22 cellular contexts compared by ENCODE assay signal in the genomic region with DNA sequence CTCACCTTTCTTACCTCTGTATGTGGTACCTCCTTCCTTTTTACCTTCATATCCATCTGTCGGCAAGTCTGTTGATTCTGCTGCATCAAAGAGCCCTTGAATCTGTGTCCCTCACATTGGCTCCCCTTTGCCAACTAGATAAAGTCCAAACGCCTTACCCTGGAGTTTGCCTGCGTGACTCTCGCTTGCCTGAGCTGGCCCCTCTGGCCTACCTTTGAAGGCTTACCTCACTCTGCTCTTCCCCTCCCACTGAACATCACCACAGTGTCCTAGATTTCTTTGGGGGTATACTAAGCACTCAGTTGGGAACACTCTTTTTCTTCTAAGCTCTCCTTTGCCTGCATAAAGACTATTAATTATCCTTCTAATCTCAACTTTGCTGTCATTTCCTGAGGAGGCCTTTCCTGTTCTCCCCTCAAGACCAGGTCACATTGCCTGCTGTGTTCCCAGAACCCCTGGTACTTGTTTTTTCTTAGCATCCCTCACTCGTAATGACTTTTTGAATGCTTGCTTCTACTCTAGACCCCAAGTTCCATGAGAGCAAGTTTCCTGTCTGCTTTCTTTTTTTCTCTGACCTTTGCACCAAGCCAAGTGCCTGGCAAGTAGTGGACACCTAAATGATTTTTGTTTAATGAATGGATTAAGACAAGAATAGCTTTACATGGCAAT.
DNase-seq lines count a peak whose midpoint lies in the region; ATAC-seq and TF ChIP-seq lines count a peak whose summit lies in the region.
"Had no signal": no experiment of that assay in that cellular context is flagged by ENCODE, and none has a peak within 500 bp of the region (broad histone marks: within the 10 kb centered on the region; RNA-seq: fewer than 3 reads in every experiment).

No MANE protein-coding gene starts in this region.

- H3K9ac ChIP-seq in neural progenitor cell, result no peak overlapping the region
- H3K9ac ChIP-seq in smooth muscle cell (ENCODE audit: low read depth), result no peak overlapping the region
- H3K9ac ChIP-seq: BLaER1 treated with 17β-estradiol and CSF1 and Interleukin-3, amounts not matched to agents 10 nM and 100 nM had no signal

- H3K27me3 ChIP-seq in gastroesophageal sphincter (no peaks in the 10 kb centered on the region), neural progenitor cell (no peaks in the 10 kb centered on the region), smooth muscle cell (ENCODE audit: low read depth) (no peaks in the 10 kb centered on the region)
- H3K27me3 ChIP-seq: BLaER1 treated with 17β-estradiol and CSF1 and Interleukin-3, amounts not matched to agents 10 nM and 100 nM; body of pancreas; dorsolateral prefrontal cortex; SJCRH30; tibial nerve had no signal

- TF ChIP-seq EP300 in gastroesophageal sphincter (IDR thresholded peaks at IDR 0.05), result no peak

- no peak for TF ChIP-seq POLR2A in gastroesophageal sphincter (IDR thresholded peaks at IDR 0.05)

- intact Hi-C loops in activated CD4-positive, alpha-beta T cell treated with anti-CD3 and anti-CD28 coated beads for 36 hours (cut with DNase I, micrococcal nuclease), result no loop called here

- no peaks in the 10 kb centered on the region for H3F3A ChIP-seq in neural progenitor cell (ENCODE audit: low read depth)
- H3F3A ChIP-seq in smooth muscle cell (ENCODE audit: low read depth), result no peaks in the 10 kb centered on the region

- H3K79me2 ChIP-seq in neural progenitor cell (ENCODE audit: low read depth), result no peaks in the 10 kb centered on the region
- no peaks in the 10 kb centered on the region for H3K79me2 ChIP-seq in smooth muscle cell (ENCODE audit: low read depth)

- H3K27ac ChIP-seq in gastroesophageal sphincter (peak overlapping the region in 3 of 4 donors; percentile 2 to 48 (median 25)), neural progenitor cell (no peak overlapping the region), smooth muscle cell (ENCODE audit: low read depth) (no peak overlapping the region)
- H3K27ac ChIP-seq: A549; BLaER1 treated with 17β-estradiol and CSF1 and Interleukin-3, amounts not matched to agents 10 nM and 100 nM; body of pancreas; dorsolateral prefrontal cortex; SJCRH30; tibial nerve had no signal

- H3K36me3 ChIP-seq in gastroesophageal sphincter, result peaks cover 1 to 49% of the 10 kb centered on the region in 2 donors
- no peaks in the 10 kb centered on the region for H3K36me3 ChIP-seq in neural progenitor cell
- H3K36me3 ChIP-seq in smooth muscle cell (ENCODE audit: low read depth), result peaks cover 2% of the 10 kb centered on the region

- CTCF ChIA-PET in activated CD4-positive, alpha-beta T cell treated with anti-CD3 and anti-CD28 coated beads for 36 hours (lab: Charles Lee), result no interaction called here
- CTCF ChIA-PET in WTC11 (lab: Charles Lee), result no interaction called here

- H3K4me3 ChIP-seq in gastroesophageal sphincter (no peak overlapping the region), neural progenitor cell (no peak overlapping the region), smooth muscle cell (no peak overlapping the region)
- H3K4me3 ChIP-seq: A549; BLaER1 treated with 17β-estradiol and CSF1 and Interleukin-3, amounts not matched to agents 10 nM and 100 nM; body of pancreas; dorsolateral prefrontal cortex; SJCRH30; tibial nerve had no signal

- peaks cover 9 to 64% (median 13%) of the 10 kb centered on the region in 3 donors for H3K4me1 ChIP-seq in gastroesophageal sphincter
- H3K4me1 ChIP-seq in neural progenitor cell, result peaks cover 6% of the 10 kb centered on the region
- no peaks in the 10 kb centered on the region for H3K4me1 ChIP-seq in smooth muscle cell (ENCODE audit: low read depth)
- H3K4me1 ChIP-seq: body of pancreas had no signal

- H3K4me3 Mint-ChIP-seq in activated CD4-positive, alpha-beta T cell treated with anti-CD3 and anti-CD28 coated beads for 36 hours, result no peak overlapping the region
- H3K4me3 Mint-ChIP-seq in WTC11 (no peak overlapping the region), osteocyte (ENCODE audit: unreplicated experiment) (no peak overlapping the region), neural progenitor cell (no peak overlapping the region)
- H3K4me3 Mint-ChIP-seq: naive thymus-derived CD8-positive, alpha-beta T cell; T-helper 17 cell had no signal

- H3K27ac Mint-ChIP-seq in activated CD4-positive, alpha-beta T cell treated with anti-CD3 and anti-CD28 coated beads for 36 hours, result peak overlapping the region; percentile 29
- H3K27ac Mint-ChIP-seq in WTC11 (peak overlapping the region; percentile 32), osteocyte (ENCODE audit: unreplicated experiment) (peak overlapping the region; percentile 29), neural progenitor cell (no peak overlapping the region)
- H3K27ac Mint-ChIP-seq: T-helper 17 cell had no signal

- DNase-seq in activated CD4-positive, alpha-beta T cell treated with anti-CD3 and anti-CD28 coated beads for 36 hours, result no peak
- no peak for DNase-seq in activated CD4-positive, alpha-beta T cell treated with anti-CD3 and anti-CD28 coated beads for 48 hours
- no peak for DNase-seq in WTC11 (ENCODE audit: low spot score)
- DNase-seq in osteocyte (ENCODE audit: extremely low spot score, unreplicated experiment), result no peak
- DNase-seq in neural progenitor cell (ENCODE audit: low spot score), result no peak
- DNase-seq in smooth muscle cell (lab: John Stamatoyannopoulos, UW; ENCODE audit: unreplicated experiment), result no peak
- no peak for DNase-seq in HPDE6-E6E7 (ENCODE audit: extremely low spot score)
- DNase-seq: activated CD4-positive, CD25-positive, alpha-beta regulatory T cell treated with anti-CD3 and anti-CD28 coated beads, Interleukin-2, amount 50 U/mL, for 72 hours; activated naive CD4-positive, alpha-beta T cell treated with Interleukin-2 at 50 U/mL for 16 hours; body of pancreas; dorsolateral prefrontal cortex; Karpas-422; mammary epithelial cell; naive thymus-derived CD8-positive, alpha-beta T cell; NCI-H1092 treated with DMSO at 0.1 percent for 48 hours; NCI-H510A treated with DMSO at 0.1 percent for 48 hours; SJCRH30; T-helper 17 cell had no signal

- no peak overlapping the region for H3K4me2 ChIP-seq in neural progenitor cell
- no peak overlapping the region for H3K4me2 ChIP-seq in smooth muscle cell
- H3K4me2 ChIP-seq: A549; BLaER1 treated with 17β-estradiol and CSF1 and Interleukin-3, amounts not matched to agents 10 nM and 100 nM had no signal

- no peak for TF ChIP-seq CTCF in WTC11 (IDR thresholded peaks at IDR 0.05)
- TF ChIP-seq CTCF in gastroesophageal sphincter (IDR thresholded peaks at IDR 0.05), result no peak
- TF ChIP-seq CTCF in osteocyte (IDR thresholded peaks at IDR 0.05), result no peak
- no peak for TF ChIP-seq CTCF in neural progenitor cell (IDR thresholded peaks at IDR 0.05)
- TF ChIP-seq CTCF in smooth muscle cell (IDR thresholded peaks at IDR 0.05; ENCODE audit: borderline replicate concordance, insufficient read depth, poor library complexity, severe bottlenecking), result no peak

- no peaks in the 10 kb centered on the region for H3K4me1 Mint-ChIP-seq in activated CD4-positive, alpha-beta T cell treated with anti-CD3 and anti-CD28 coated beads for 36 hours
- H3K4me1 Mint-ChIP-seq in WTC11, result no peaks in the 10 kb centered on the region
- H3K4me1 Mint-ChIP-seq in osteocyte (ENCODE audit: unreplicated experiment), result peaks cover 30% of the 10 kb centered on the region
- H3K4me1 Mint-ChIP-seq in neural progenitor cell, result peaks cover 13% of the 10 kb centered on the region

- H3K27me3 Mint-ChIP-seq in activated CD4-positive, alpha-beta T cell treated with anti-CD3 and anti-CD28 coated beads for 36 hours, result no peaks in the 10 kb centered on the region
- H3K27me3 Mint-ChIP-seq in WTC11 (ENCODE audit: low read depth), result no peaks in the 10 kb centered on the region
- no peaks in the 10 kb centered on the region for H3K27me3 Mint-ChIP-seq in osteocyte (ENCODE audit: unreplicated experiment)
- peaks cover 3% of the 10 kb centered on the region for H3K27me3 Mint-ChIP-seq in neural progenitor cell (ENCODE audit: insufficient read depth, low read depth)
- H3K27me3 Mint-ChIP-seq: naive thymus-derived CD8-positive, alpha-beta T cell; T-helper 17 cell had no signal

- H3K9me3 Mint-ChIP-seq in activated CD4-positive, alpha-beta T cell treated with anti-CD3 and anti-CD28 coated beads for 36 hours (ENCODE audit: low read depth), result no peaks in the 10 kb centered on the region
- H3K9me3 Mint-ChIP-seq in WTC11 (no peaks in the 10 kb centered on the region), osteocyte (ENCODE audit: unreplicated experiment) (no peaks in the 10 kb centered on the region), neural progenitor cell (no peaks in the 10 kb centered on the region)
- H3K9me3 Mint-ChIP-seq: naive thymus-derived CD8-positive, alpha-beta T cell had no signal

- H2AFZ ChIP-seq in neural progenitor cell (replicated peaks) (no peak overlapping the region), smooth muscle cell (ENCODE audit: low read depth) (no peak overlapping the region)

- H3K36me3 Mint-ChIP-seq in activated CD4-positive, alpha-beta T cell treated with anti-CD3 and anti-CD28 coated beads for 36 hours (ENCODE audit: low read depth), result peaks cover 9% of the 10 kb centered on the region
- H3K36me3 Mint-ChIP-seq in WTC11, result peaks cover 10% of the 10 kb centered on the region
- H3K36me3 Mint-ChIP-seq in osteocyte (ENCODE audit: unreplicated experiment), result peaks cover 39% of the 10 kb centered on the region
- H3K36me3 Mint-ChIP-seq in neural progenitor cell, result peaks cover 12% of the 10 kb centered on the region

- H4K20me1 ChIP-seq in neural progenitor cell (ENCODE audit: low read depth) (no peaks in the 10 kb centered on the region), smooth muscle cell (ENCODE audit: low read depth) (peaks cover 28% of the 10 kb centered on the region)

- ATAC-seq in activated CD4-positive, alpha-beta T cell treated with anti-CD3 and anti-CD28 coated beads for 36 hours, result no peak
- ATAC-seq in WTC11 (no peak), gastroesophageal sphincter (no peak)
- ATAC-seq: A549; body of pancreas; naive thymus-derived CD8-positive, alpha-beta T cell; T-helper 17 cell had no signal

- H3K9me3 ChIP-seq in gastroesophageal sphincter, result no peaks in the 10 kb centered on the region
- no peaks in the 10 kb centered on the region for H3K9me3 ChIP-seq in neural progenitor cell (ENCODE audit: low read depth)
- H3K9me3 ChIP-seq in smooth muscle cell (replicated peaks; ENCODE audit: low read depth), result no peaks in the 10 kb centered on the region
- H3K9me3 ChIP-seq: A549; BLaER1 treated with 17β-estradiol and CSF1 and Interleukin-3, amounts not matched to agents 10 nM and 100 nM; body of pancreas; SJCRH30; tibial nerve had no signal

- POLR2A ChIA-PET in activated CD4-positive, alpha-beta T cell treated with anti-CD3 and anti-CD28 coated beads for 36 hours (lab: Charles Lee), result no interaction called here
- POLR2A ChIA-PET in WTC11 (lab: Charles Lee), result no interaction called here

- 43 to 76% methylated on average over 2 to 5 of the region's 5 CpGs for WGBS in gastroesophageal sphincter (ENCODE audit: low coverage in 1 of 2), 2 donors
- WGBS in smooth muscle cell (ENCODE audit: low lambda C conversion rate), result 97% methylated on average over 5 of the region's 5 CpGs

TF ChIP-seq in WTC11, 78 proteins besides CTCF, POLR2A, EP300 and RAD21 (continues in another document):
- TF ChIP-seq FOXP1 (CRISPR knock-in tag; IDR thresholded peaks at IDR 0.05; ENCODE audit: borderline replicate concordance) (no peak), SMAD3 (CRISPR knock-in tag; IDR thresholded peaks at IDR 0.05; ENCODE audit: borderline replicate concordance) (no peak)

Comparison
In these comparisons a context has a peak if more than half of its experiments do, and no peak if none do; other contexts are left out.
1. H3K27ac ChIP-seq: peak in gastroesophageal sphincter (3 of 4); none in neural progenitor cell (single experiment) and smooth muscle cell (single experiment).